Comparison of ENCODE assay signal across 15 cellular contexts in the genomic region with DNA sequence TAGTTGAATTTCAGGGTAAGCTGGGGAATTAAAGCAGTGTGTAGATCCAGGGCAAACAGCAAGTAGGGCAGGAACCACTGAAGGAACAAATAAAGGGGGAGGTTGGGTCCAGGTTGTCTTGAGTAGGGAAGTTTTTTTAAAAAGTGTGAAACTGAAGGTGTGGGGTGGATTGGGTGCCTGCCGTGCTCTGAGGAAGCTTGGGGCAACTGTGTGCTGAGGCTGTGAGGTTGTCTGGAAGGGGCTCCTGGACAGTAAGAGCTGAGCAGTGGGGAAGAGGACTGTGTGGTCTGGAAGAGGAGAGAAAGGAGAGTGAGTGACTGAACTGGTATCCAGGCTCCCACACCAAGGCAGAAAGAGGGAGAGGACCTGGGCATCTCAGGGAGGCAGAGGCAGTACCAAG. TPM values are rescaled to one million over a fixed set of nuclear protein-coding genes. Genes with fewer than 3 reads are reported as not detected.
DNase-seq lines count a peak whose midpoint lies in the region; ATAC-seq and TF ChIP-seq lines count a peak whose summit lies in the region.
"Had no signal": no experiment of that assay in that cellular context is flagged by ENCODE, and none has a peak within 500 bp of the region (broad histone marks: within the 10 kb centered on the region; RNA-seq: fewer than 3 reads in every experiment).

No MANE protein-coding gene starts in this region.

- no peak for TF ChIP-seq CTCF in CD4-positive, alpha-beta T cell (IDR thresholded peaks at IDR 0.05)

- H3K36me3 Mint-ChIP-seq in CD4-positive, alpha-beta T cell (ENCODE audit: low read depth): peaks cover 68% of the 10 kb centered on the region
- peaks cover 44% of the 10 kb centered on the region for H3K36me3 Mint-ChIP-seq in activated T-helper 1 cell treated with anti-CD3 and anti-CD28 coated beads, Interleukin-12 subunit alpha, Interleukin-12 subunit beta, Interleukin-2, Interleukin-4 antibody, amounts not matched to agents 30 ng/mL and 10 ng/mL and 1 ng/mL, durations not matched to agents 14 hours and 24 hours and 36 hours (ENCODE audit: low read depth)
- H3K36me3 Mint-ChIP-seq in naive thymus-derived CD4-positive, alpha-beta T cell: peaks cover 0 to 30% (median 18%) of the 10 kb centered on the region in 5 donors
- H3K36me3 Mint-ChIP-seq: activated naive CD8-positive, alpha-beta T cell treated with anti-CD3 and anti-CD28 coated beads for 36 hours had no signal

- no peaks in the 10 kb centered on the region for H3K9me3 ChIP-seq in CD4-positive, alpha-beta T cell (ENCODE audit: control insufficient read depth, low read length)
- no peaks in the 10 kb centered on the region for H3K9me3 ChIP-seq in naive thymus-derived CD4-positive, alpha-beta T cell (ENCODE audit: control insufficient read depth in 2 of 3, low read length in 3 of 3)
- H3K9me3 ChIP-seq: Caco-2, right atrium auricular region had no signal

- no peak overlapping the region for H3K27ac ChIP-seq in CD4-positive, alpha-beta T cell (ENCODE audit: low read depth, low read length)
- peak overlapping the region; percentile 34 for H3K27ac ChIP-seq in naive thymus-derived CD4-positive, alpha-beta T cell (ENCODE audit: low read depth, low read length)
- H3K27ac ChIP-seq: right atrium auricular region had no signal

- no peaks in the 10 kb centered on the region for H3K9me3 Mint-ChIP-seq in CD4-positive, alpha-beta T cell
- no peaks in the 10 kb centered on the region for H3K9me3 Mint-ChIP-seq in activated T-helper 1 cell treated with anti-CD3 and anti-CD28 coated beads, Interleukin-12 subunit alpha, Interleukin-12 subunit beta, Interleukin-2, Interleukin-4 antibody, amounts not matched to agents 30 ng/mL and 10 ng/mL and 1 ng/mL, durations not matched to agents 14 hours and 24 hours and 36 hours
- no peaks in the 10 kb centered on the region for H3K9me3 Mint-ChIP-seq in naive thymus-derived CD4-positive, alpha-beta T cell
- H3K9me3 Mint-ChIP-seq: activated naive CD8-positive, alpha-beta T cell treated with anti-CD3 and anti-CD28 coated beads for 36 hours had no signal

- peak overlapping the region; percentile 53 for H3K27ac Mint-ChIP-seq in CD4-positive, alpha-beta T cell
- H3K27ac Mint-ChIP-seq in activated T-helper 1 cell treated with anti-CD3 and anti-CD28 coated beads, Interleukin-12 subunit alpha, Interleukin-12 subunit beta, Interleukin-2, Interleukin-4 antibody, amounts not matched to agents 30 ng/mL and 10 ng/mL and 1 ng/mL, durations not matched to agents 14 hours and 24 hours and 36 hours: peak overlapping the region; percentile 70
- peak overlapping the region; percentile 31 to 90 (median 77) for H3K27ac Mint-ChIP-seq in naive thymus-derived CD4-positive, alpha-beta T cell
- H3K27ac Mint-ChIP-seq: activated naive CD8-positive, alpha-beta T cell treated with anti-CD3 and anti-CD28 coated beads for 36 hours had no signal

- peak; percentile 17 for ATAC-seq in CD4-positive, alpha-beta T cell (ENCODE audit: poor library complexity)
- no peak for ATAC-seq in naive thymus-derived CD4-positive, alpha-beta T cell

- peak overlapping the region; percentile 7 for H3K4me3 Mint-ChIP-seq in CD4-positive, alpha-beta T cell
- no peak overlapping the region for H3K4me3 Mint-ChIP-seq in activated T-helper 1 cell treated with anti-CD3 and anti-CD28 coated beads, Interleukin-12 subunit alpha, Interleukin-12 subunit beta, Interleukin-2, Interleukin-4 antibody, amounts not matched to agents 30 ng/mL and 10 ng/mL and 1 ng/mL, durations not matched to agents 14 hours and 24 hours and 36 hours
- H3K4me3 Mint-ChIP-seq in naive thymus-derived CD4-positive, alpha-beta T cell: peak overlapping the region in 4 of 10 donors; percentile 0 to 39 (median 18)
- H3K4me3 Mint-ChIP-seq: activated naive CD8-positive, alpha-beta T cell treated with anti-CD3 and anti-CD28 coated beads for 36 hours had no signal

- DNase-seq in CD4-positive, alpha-beta T cell: no peak
- DNase-seq in H7: peak; percentile 18
- DNase-seq in activated T-helper 1 cell treated with anti-CD3 and anti-CD28 coated beads, Interleukin-12 subunit alpha, Interleukin-12 subunit beta, Interleukin-2, Interleukin-4 antibody, amounts not matched to agents 30 ng/mL and 10 ng/mL and 1 ng/mL, durations not matched to agents 14 hours and 24 hours and 36 hours (ENCODE audit: low spot score): no peak
- DNase-seq in naive thymus-derived CD4-positive, alpha-beta T cell: no peak
- DNase-seq in NCI-H510A treated with DMSO at 0.1 percent for 48 hours (lab: John Stamatoyannopoulos, UW): no peak
- DNase-seq in SKM-1 (lab: John Stamatoyannopoulos, UW; ENCODE audit: unreplicated experiment): no peak
- DNase-seq in NCI-H2081 treated with DMSO at 0.1 percent for 48 hours (lab: John Stamatoyannopoulos, UW): no peak
- DNase-seq: activated CD8-positive, alpha-beta memory T cell treated with anti-CD3 and anti-CD28 coated beads, Interleukin-2, amount 50 U/mL, for 4 hours; activated naive CD8-positive, alpha-beta T cell treated with anti-CD3 and anti-CD28 coated beads for 36 hours; Caco-2; SIG-M5; T-helper 9 cell had no signal

- H3K4me1 ChIP-seq in naive thymus-derived CD4-positive, alpha-beta T cell (ENCODE audit: control insufficient read depth in 2 of 2, insufficient read depth in 2 of 2, low read length in 2 of 2): no peaks in the 10 kb centered on the region
- H3K4me1 ChIP-seq: Caco-2, right atrium auricular region had no signal

- CTCF ChIA-PET in CD4-positive, alpha-beta T cell (lab: Charles Lee): interaction anchor here (1.1 kb wide), 1 partner anchor 18 kb away, joined by 3 read pairs; no protein-coding TSS in a partner anchor
- CTCF ChIA-PET in naive thymus-derived CD4-positive, alpha-beta T cell (lab: Charles Lee): interaction anchor here (0.5 to 1.6 kb wide), 4 partner anchors 23 to 57 kb away, joined by 3 to 4 read pairs (median 4); no protein-coding TSS in a partner anchor

- no peaks in the 10 kb centered on the region for H3K27me3 Mint-ChIP-seq in CD4-positive, alpha-beta T cell
- H3K27me3 Mint-ChIP-seq in activated T-helper 1 cell treated with anti-CD3 and anti-CD28 coated beads, Interleukin-12 subunit alpha, Interleukin-12 subunit beta, Interleukin-2, Interleukin-4 antibody, amounts not matched to agents 30 ng/mL and 10 ng/mL and 1 ng/mL, durations not matched to agents 14 hours and 24 hours and 36 hours (ENCODE audit: insufficient read depth): no peaks in the 10 kb centered on the region
- H3K27me3 Mint-ChIP-seq in naive thymus-derived CD4-positive, alpha-beta T cell: peaks cover 0 to 4% (median 0%) of the 10 kb centered on the region in 5 donors
- H3K27me3 Mint-ChIP-seq: activated naive CD8-positive, alpha-beta T cell treated with anti-CD3 and anti-CD28 coated beads for 36 hours had no signal

- POLR2A ChIA-PET in CD4-positive, alpha-beta T cell (lab: Charles Lee): interaction anchor here (0.6 to 1.9 kb wide), 6 partner anchors 10 to 45 kb away, joined by 3 to 6 read pairs (median 3); partner anchors contain the start of genes CD4 and PTMS
- POLR2A ChIA-PET in naive thymus-derived CD4-positive, alpha-beta T cell (lab: Charles Lee): interaction anchor here (1.0 to 1.3 kb wide), 3 partner anchors 11 to 27 kb away, joined by 3 to 4 read pairs (median 3); partner anchors contain the start of gene GPR162

- no peaks in the 10 kb centered on the region for H3K27me3 ChIP-seq in CD4-positive, alpha-beta T cell (ENCODE audit: control insufficient read depth, insufficient read depth, low read length)
- H3K27me3 ChIP-seq in H7 (ENCODE audit: control insufficient read depth, insufficient read depth, low read length): peaks cover 8% of the 10 kb centered on the region
- no peaks in the 10 kb centered on the region for H3K27me3 ChIP-seq in naive thymus-derived CD4-positive, alpha-beta T cell (ENCODE audit: control insufficient read depth in 2 of 2, insufficient read depth in 2 of 2, low read length in 2 of 2)
- H3K27me3 ChIP-seq: right atrium auricular region had no signal

- no peak overlapping the region for H3K4me3 ChIP-seq in H7 (ENCODE audit: insufficient read depth, low read depth, low read length)
- H3K4me3 ChIP-seq in naive thymus-derived CD4-positive, alpha-beta T cell (ENCODE audit: low read length): no peak overlapping the region
- H3K4me3 ChIP-seq: right atrium auricular region had no signal

- intact Hi-C loops in CD4-positive, alpha-beta T cell (cut with DNase I, micrococcal nuclease): no loop called here
- intact Hi-C loops in activated T-helper 1 cell treated with anti-CD3 and anti-CD28 coated beads, Interleukin-12 subunit alpha, Interleukin-12 subunit beta, Interleukin-2, Interleukin-4 antibody, amounts not matched to agents 30 ng/mL and 10 ng/mL and 1 ng/mL, durations not matched to agents 14 hours and 24 hours and 36 hours (cut with micrococcal nuclease): no loop called here
- intact Hi-C loops in naive thymus-derived CD4-positive, alpha-beta T cell (cut with micrococcal nuclease): no loop called here

- peaks cover 24% of the 10 kb centered on the region for H3K4me1 Mint-ChIP-seq in CD4-positive, alpha-beta T cell (ENCODE audit: low read depth)
- peaks cover 26% of the 10 kb centered on the region for H3K4me1 Mint-ChIP-seq in activated T-helper 1 cell treated with anti-CD3 and anti-CD28 coated beads, Interleukin-12 subunit alpha, Interleukin-12 subunit beta, Interleukin-2, Interleukin-4 antibody, amounts not matched to agents 30 ng/mL and 10 ng/mL and 1 ng/mL, durations not matched to agents 14 hours and 24 hours and 36 hours (ENCODE audit: low read depth)
- H3K4me1 Mint-ChIP-seq in naive thymus-derived CD4-positive, alpha-beta T cell: peaks cover 21 to 36% (median 25%) of the 10 kb centered on the region in 7 donors
- H3K4me1 Mint-ChIP-seq: activated naive CD8-positive, alpha-beta T cell treated with anti-CD3 and anti-CD28 coated beads for 36 hours had no signal

- H3K36me3 ChIP-seq in H7 (replicated peaks; ENCODE audit: control insufficient read depth, insufficient read depth, low read length): no peaks in the 10 kb centered on the region
- H3K36me3 ChIP-seq in naive thymus-derived CD4-positive, alpha-beta T cell (ENCODE audit: control insufficient read depth in 2 of 3, insufficient read depth in 3 of 3, low read length in 3 of 3): peaks cover 0 to 44% (median 6%) of the 10 kb centered on the region in 3 experiments
- H3K36me3 ChIP-seq: right atrium auricular region had no signal

RNA-seq across cellular contexts. Expression of gene GPR162, which starts 10.9 kb away (rescaled TPM):
- total RNA-seq in CD4-positive, alpha-beta T cell: not detected
- 5.4 and 7.0 TPM in 2 replicates for total RNA-seq in H7 (2014; rRNA removed; shearing (Covaris generic))
- 0.29 and 0.32 TPM in 2 replicates for total RNA-seq in activated T-helper 1 cell treated with anti-CD3 and anti-CD28 coated beads, Interleukin-12 subunit alpha, Interleukin-12 subunit beta, Interleukin-2, Interleukin-4 antibody, amounts not matched to agents 30 ng/mL and 10 ng/mL and 1 ng/mL, durations not matched to agents 14 hours and 24 hours and 36 hours
- 10 to 100 TPM in 1 of 5 experiments, 1 to 10 TPM in 1, under 1 TPM in 3; 0.30 to 10.5 (median 0.38) TPM for total RNA-seq in naive thymus-derived CD4-positive, alpha-beta T cell
- not detected for polyA plus RNA-seq in naive thymus-derived CD4-positive, alpha-beta T cell

RNA-seq across cellular contexts. Expression of gene P3H3, which starts 17.4 kb away (rescaled TPM):
- 1 to 10 TPM; 2.5 to 4.1 TPM for total RNA-seq in CD4-positive, alpha-beta T cell
- total RNA-seq in H7 (2014; rRNA removed; shearing (Covaris generic)): 38.0 and 46.9 TPM in 2 replicates
- 3.5 and 4.0 TPM in 2 replicates for total RNA-seq in activated T-helper 1 cell treated with anti-CD3 and anti-CD28 coated beads, Interleukin-12 subunit alpha, Interleukin-12 subunit beta, Interleukin-2, Interleukin-4 antibody, amounts not matched to agents 30 ng/mL and 10 ng/mL and 1 ng/mL, durations not matched to agents 14 hours and 24 hours and 36 hours
- total RNA-seq in naive thymus-derived CD4-positive, alpha-beta T cell: 10 to 100 TPM in 3 of 5 experiments, 1 to 10 TPM in 2; 1.9 to 18.2 (median 10.3) TPM
- 1 to 10 TPM; 1.5 to 1.9 TPM for polyA plus RNA-seq in naive thymus-derived CD4-positive, alpha-beta T cell

RNA-seq across cellular contexts. Expression of gene CD4, which starts 21.4 kb away (rescaled TPM):
- 100 to 1,000 TPM; 134 to 136 TPM for total RNA-seq in CD4-positive, alpha-beta T cell
- total RNA-seq in H7 (2014; rRNA removed; shearing (Covaris generic)): 0.66 and 0.81 TPM in 2 replicates
- 311 TPM in 2 replicates for total RNA-seq in activated T-helper 1 cell treated with anti-CD3 and anti-CD28 coated beads, Interleukin-12 subunit alpha, Interleukin-12 subunit beta, Interleukin-2, Interleukin-4 antibody, amounts not matched to agents 30 ng/mL and 10 ng/mL and 1 ng/mL, durations not matched to agents 14 hours and 24 hours and 36 hours
- 100 to 1,000 TPM; 164 to 267 (median 246) TPM for total RNA-seq in naive thymus-derived CD4-positive, alpha-beta T cell
- polyA plus RNA-seq in naive thymus-derived CD4-positive, alpha-beta T cell: 100 to 1,000 TPM; 364 to 576 TPM
- total RNA-seq: Caco-2, HT1080 had no signal

RNA-seq across cellular contexts. Expression of gene GNB3, which starts 30.0 kb away (rescaled TPM):
- total RNA-seq in CD4-positive, alpha-beta T cell: under 1 TPM; 0.75 to 0.85 TPM
- total RNA-seq in H7 (2014; rRNA removed; shearing (Covaris generic)): 1.5 and 5.5 TPM in 2 replicates
- 1.6 and 1.7 TPM in 2 replicates for total RNA-seq in activated T-helper 1 cell treated with anti-CD3 and anti-CD28 coated beads, Interleukin-12 subunit alpha, Interleukin-12 subunit beta, Interleukin-2, Interleukin-4 antibody, amounts not matched to agents 30 ng/mL and 10 ng/mL and 1 ng/mL, durations not matched to agents 14 hours and 24 hours and 36 hours
- total RNA-seq in naive thymus-derived CD4-positive, alpha-beta T cell: 10 to 100 TPM in 2 of 5 experiments, 1 to 10 TPM in 2, under 1 TPM in 1; 0.63 to 11.8 (median 3.2) TPM
- polyA plus RNA-seq in naive thymus-derived CD4-positive, alpha-beta T cell: under 1 TPM in 1 of 2 donors, not detected in 1; 0.23 TPM

RNA-seq across cellular contexts. Expression of gene LAG3, which starts 38.4 kb away (rescaled TPM):
- 1 to 10 TPM in 1 of 2 experiments, under 1 TPM in 1; 0.82 to 1.4 TPM for total RNA-seq in CD4-positive, alpha-beta T cell
- 0.35 and 2.0 TPM in 2 replicates for total RNA-seq in H7 (2014; rRNA removed; shearing (Covaris generic))
- total RNA-seq in activated T-helper 1 cell treated with anti-CD3 and anti-CD28 coated beads, Interleukin-12 subunit alpha, Interleukin-12 subunit beta, Interleukin-2, Interleukin-4 antibody, amounts not matched to agents 30 ng/mL and 10 ng/mL and 1 ng/mL, durations not matched to agents 14 hours and 24 hours and 36 hours: 268 and 275 TPM in 2 replicates
- total RNA-seq in naive thymus-derived CD4-positive, alpha-beta T cell: 10 to 100 TPM in 1 of 5 experiments, 1 to 10 TPM in 2, under 1 TPM in 2; 0.64 to 46.5 (median 1.7) TPM
- under 1 TPM; 0.26 to 0.69 TPM for polyA plus RNA-seq in naive thymus-derived CD4-positive, alpha-beta T cell
- total RNA-seq: temporal lobe had no signal

Comparison
In these comparisons a context has a peak if more than half of its experiments do, and no peak if none do; other contexts are left out.
1. RNA of gene CD4, which starts 21.4 kb away (total RNA-seq): 311 TPM in activated T-helper 1 cell treated with anti-CD3 and anti-CD28 coated beads, Interleukin-12 subunit alpha, Interleukin-12 subunit beta, Interleukin-2, Interleukin-4 antibody, amounts not matched to agents 30 ng/mL and 10 ng/mL and 1 ng/mL, durations not matched to agents 14 hours and 24 hours and 36 hours, 164 to 267 TPM in naive thymus-derived CD4-positive, alpha-beta T cell and 134 to 136 TPM in CD4-positive, alpha-beta T cell; 0.66 to 0.81 TPM in H7; every median in the first group is over 10 times any median in the second.
2. Peak in every context shown above with its lines, with median percentiles within 50 percentile points of each other: H3K27ac Mint-ChIP-seq.